20 cellular contexts compared by ENCODE assay signal in genomic region chr4:173736840-173737239, GRCh38.
"Had no signal": no experiment of that assay in that cellular context is flagged by ENCODE, and none has a peak within 500 bp of the region (broad histone marks: within the 10 kb centered on the region; RNA-seq: fewer than 3 reads in every experiment).

No MANE protein-coding gene starts in this region.

- H3K27me3 ChIP-seq: body of pancreas had no signal

- DNase-seq: activated B cell treated with CpG ODN at 0.5 μM for 24 hours; activated CD4-positive, alpha-beta memory T cell treated with anti-CD3 and anti-CD28 coated beads, Interleukin-2, amount 10 ng/mL, durations not matched to agents 7 days and 5 days; activated CD4-positive, alpha-beta T cell treated with anti-CD3 and anti-CD28 coated beads for 4 hours; activated CD8-positive, alpha-beta memory T cell treated with anti-CD3 and anti-CD28 coated beads, Interleukin-2, amount 10 ng/mL, durations not matched to agents 7 days and 5 days; amygdala; body of pancreas; caudate nucleus; dorsolateral prefrontal cortex; foreskin melanocyte; immature natural killer cell; lower lobe of right lung; occipital lobe; retina; stimulated activated CD4-positive, alpha-beta T cell treated with anti-CD3 and anti-CD28 coated beads, Interleukin-2, amount 100 ng/mL, for 48 hours; T-helper 1 cell; T-helper 9 cell had no signal

- H3K36me3 ChIP-seq: lower lobe of right lung had no signal

- H3K9me3 ChIP-seq: body of pancreas, lower lobe of right lung had no signal

- H3K4me3 ChIP-seq: body of pancreas, dorsolateral prefrontal cortex, lower lobe of right lung had no signal

- ATAC-seq: activated CD8-positive, alpha-beta memory T cell treated with anti-CD3 and anti-CD28 coated beads, Interleukin-2, amount 10 ng/mL, durations not matched to agents 7 days and 5 days; body of pancreas; lower lobe of right lung had no signal

- H3K4me1 ChIP-seq: body of pancreas, lower lobe of right lung had no signal

- H3K4me1 Mint-ChIP-seq: activated B cell treated with CpG ODN at 0.5 μM for 24 hours; activated CD4-positive, alpha-beta memory T cell treated with anti-CD3 and anti-CD28 coated beads, Interleukin-2, amount 10 ng/mL, durations not matched to agents 7 days and 5 days; activated CD8-positive, alpha-beta memory T cell treated with anti-CD3 and anti-CD28 coated beads, Interleukin-2, amount 10 ng/mL, durations not matched to agents 7 days and 5 days; immature natural killer cell had no signal

- H3K27me3 Mint-ChIP-seq: activated B cell treated with CpG ODN at 0.5 μM for 24 hours; activated CD4-positive, alpha-beta memory T cell treated with anti-CD3 and anti-CD28 coated beads, Interleukin-2, amount 10 ng/mL, durations not matched to agents 7 days and 5 days; activated CD8-positive, alpha-beta memory T cell treated with anti-CD3 and anti-CD28 coated beads, Interleukin-2, amount 10 ng/mL, durations not matched to agents 7 days and 5 days; activated naive CD8-positive, alpha-beta T cell; stimulated activated naive CD8-positive, alpha-beta T cell treated with anti-CD3 and anti-CD28 coated beads, Interleukin-15, Interleukin-2, amounts not matched to agents 100 ng/mL and 50 ng/mL, for 24 hours; type B pancreatic cell had no signal

- H3K9me3 Mint-ChIP-seq: activated B cell treated with CpG ODN at 0.5 μM for 24 hours; activated CD4-positive, alpha-beta memory T cell treated with anti-CD3 and anti-CD28 coated beads, Interleukin-2, amount 10 ng/mL, durations not matched to agents 7 days and 5 days; mesothelial cell of epicardium; stimulated activated naive CD8-positive, alpha-beta T cell treated with anti-CD3 and anti-CD28 coated beads, Interleukin-15, Interleukin-2, amounts not matched to agents 100 ng/mL and 50 ng/mL, for 24 hours had no signal

- H3K27ac ChIP-seq: body of pancreas, dorsolateral prefrontal cortex, lower lobe of right lung had no signal

- H3K36me3 Mint-ChIP-seq: activated CD8-positive, alpha-beta memory T cell treated with anti-CD3 and anti-CD28 coated beads, Interleukin-2, amount 10 ng/mL, durations not matched to agents 7 days and 5 days; activated naive CD8-positive, alpha-beta T cell; immature natural killer cell; mesothelial cell of epicardium; type B pancreatic cell had no signal

- H3K4me3 Mint-ChIP-seq: activated B cell treated with CpG ODN at 0.5 μM for 24 hours; activated CD4-positive, alpha-beta memory T cell treated with anti-CD3 and anti-CD28 coated beads, Interleukin-2, amount 10 ng/mL, durations not matched to agents 7 days and 5 days; activated CD8-positive, alpha-beta memory T cell treated with anti-CD3 and anti-CD28 coated beads, Interleukin-2, amount 10 ng/mL, durations not matched to agents 7 days and 5 days; activated naive CD8-positive, alpha-beta T cell; immature natural killer cell; mesothelial cell of epicardium; stimulated activated naive CD8-positive, alpha-beta T cell treated with anti-CD3 and anti-CD28 coated beads, Interleukin-15, Interleukin-2, amounts not matched to agents 100 ng/mL and 50 ng/mL, for 24 hours; type B pancreatic cell had no signal

- H3K27ac Mint-ChIP-seq: activated B cell treated with CpG ODN at 0.5 μM for 24 hours; activated CD4-positive, alpha-beta memory T cell treated with anti-CD3 and anti-CD28 coated beads, Interleukin-2, amount 10 ng/mL, durations not matched to agents 7 days and 5 days; activated CD8-positive, alpha-beta memory T cell treated with anti-CD3 and anti-CD28 coated beads, Interleukin-2, amount 10 ng/mL, durations not matched to agents 7 days and 5 days; activated naive CD8-positive, alpha-beta T cell; immature natural killer cell; mesothelial cell of epicardium; stimulated activated naive CD8-positive, alpha-beta T cell treated with anti-CD3 and anti-CD28 coated beads, Interleukin-15, Interleukin-2, amounts not matched to agents 100 ng/mL and 50 ng/mL, for 24 hours; type B pancreatic cell had no signal
